In the genomic region with DNA sequence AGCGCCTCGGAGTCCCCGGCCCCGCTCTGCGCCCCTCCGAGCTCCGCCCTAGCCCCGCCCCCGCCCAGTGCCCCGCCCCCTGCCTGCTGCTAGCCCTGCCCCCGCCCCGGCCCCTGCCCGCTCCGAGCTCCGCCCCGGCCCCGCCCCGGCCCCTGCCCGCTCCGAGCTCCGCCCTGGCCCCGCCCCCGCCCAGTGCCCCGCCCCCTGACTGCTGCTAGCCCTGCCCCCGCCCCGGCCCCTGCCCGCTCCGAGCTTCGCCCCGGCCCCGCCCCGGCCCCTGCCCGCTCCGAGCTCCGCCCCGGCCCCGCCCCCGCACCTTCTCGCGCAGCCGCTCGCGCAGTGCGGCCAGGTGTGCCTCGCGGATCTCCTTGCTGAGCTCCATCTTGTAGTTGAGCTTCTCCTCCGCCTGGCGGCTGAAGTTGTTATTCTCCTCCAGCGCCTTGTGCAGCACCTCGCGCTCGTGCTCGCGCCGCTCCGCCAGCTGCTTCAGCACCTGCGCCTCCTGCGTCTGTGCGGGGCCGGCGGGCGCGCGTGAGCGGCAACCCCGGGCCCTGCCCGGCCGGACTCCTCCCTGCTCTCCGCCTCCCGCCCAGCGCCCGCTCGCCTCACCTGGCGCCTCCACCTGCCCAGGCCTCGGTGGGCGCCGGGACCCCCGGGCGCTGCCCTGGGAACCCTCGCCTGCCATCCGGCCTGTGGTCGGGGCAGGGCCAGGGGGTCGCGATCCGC, we compare ENCODE assay signal across 8 cellular contexts. TPM values are rescaled to one million over a fixed set of nuclear protein-coding genes. Genes with fewer than 3 reads are reported as not detected.
DNase-seq lines count a peak whose midpoint lies in the region; ATAC-seq and TF ChIP-seq lines count a peak whose summit lies in the region.

No MANE protein-coding gene starts in this region.

- no peaks in the 10 kb centered on the region for H3K27me3 Mint-ChIP-seq in activated CD4-positive, alpha-beta memory T cell treated with anti-CD3 and anti-CD28 coated beads for 36 hours

- CTCF ChIA-PET in activated CD4-positive, alpha-beta memory T cell treated with anti-CD3 and anti-CD28 coated beads for 36 hours (lab: Charles Lee) = interaction anchor here (0.5 to 2.3 kb wide), 23 partner anchors 10 to 450 kb away, joined by 3 to 18 read pairs (median 4); a partner anchor contains a TSS

- intact Hi-C loops in activated CD4-positive, alpha-beta memory T cell treated with anti-CD3 and anti-CD28 coated beads for 36 hours (cut with micrococcal nuclease) = loop anchor here (1.0 kb wide), 1 partner anchor 223 kb away; a partner anchor contains a TSS
- intact Hi-C loops in lower lobe of right lung (cut with DNase I) = no loop called here

- DNase-seq in AG20443 (ENCODE audit: low spot score) (peak; percentile 96), NCI-H69 (lab: John Stamatoyannopoulos, UW) (peak; percentile 93), ecto neural progenitor cell (ENCODE audit: low spot score) (peak; percentile 100), lower lobe of right lung (peak; percentile 93)
- DNase-seq in activated CD4-positive, alpha-beta memory T cell treated with anti-CD3 and anti-CD28 coated beads for 36 hours = peak; percentile 97
- DNase-seq in stimulated activated CD4-positive, alpha-beta T cell treated with anti-CD3 and anti-CD28 coated beads, TNF-alpha, amount 100 ng/mL, for 48 hours (ENCODE audit: low read depth in 3 of 3) = peak; percentile 94 to 100 (median 98)

- TF ChIP-seq CTCF in lower lobe of right lung (IDR thresholded peaks at IDR 0.05) = peak; percentile 50

- H3K9me3 ChIP-seq in lower lobe of right lung = no peaks in the 10 kb centered on the region

- no peaks in the 10 kb centered on the region for H3K27me3 ChIP-seq in lower lobe of right lung (ENCODE audit: low read depth)

- peak overlapping the region; percentile 95 for H3K27ac ChIP-seq in lower lobe of right lung

- peak overlapping the region; percentile 77 for H3K27ac Mint-ChIP-seq in activated CD4-positive, alpha-beta memory T cell treated with anti-CD3 and anti-CD28 coated beads for 36 hours

- H3K9me3 Mint-ChIP-seq in activated CD4-positive, alpha-beta memory T cell treated with anti-CD3 and anti-CD28 coated beads for 36 hours = no peaks in the 10 kb centered on the region

- POLR2A ChIA-PET in activated CD4-positive, alpha-beta memory T cell treated with anti-CD3 and anti-CD28 coated beads for 36 hours (lab: Charles Lee) = interaction anchor here (0.6 to 2.1 kb wide), 11 partner anchors 9 to 486 kb away, joined by 3 to 30 read pairs (median 3); a partner anchor contains a TSS

- H3K36me3 Mint-ChIP-seq in activated CD4-positive, alpha-beta memory T cell treated with anti-CD3 and anti-CD28 coated beads for 36 hours = peaks cover 2% of the 10 kb centered on the region

- H3K4me1 ChIP-seq in lower lobe of right lung = peaks cover 35% of the 10 kb centered on the region

- H3K4me1 Mint-ChIP-seq in activated CD4-positive, alpha-beta memory T cell treated with anti-CD3 and anti-CD28 coated beads for 36 hours (ENCODE audit: low read depth) = peaks cover 26% of the 10 kb centered on the region

- peak; percentile 75 for ATAC-seq in GM19035 (IDR thresholded peaks at IDR 0.05; ENCODE audit: unreplicated experiment)
- peak; percentile 77 for ATAC-seq in HG03342 (IDR thresholded peaks at IDR 0.05; ENCODE audit: unreplicated experiment)
- ATAC-seq in lower lobe of right lung = peak; percentile 92 to 95

- H3K4me3 Mint-ChIP-seq in activated CD4-positive, alpha-beta memory T cell treated with anti-CD3 and anti-CD28 coated beads for 36 hours = peak overlapping the region; percentile 69

- H3K36me3 ChIP-seq in lower lobe of right lung = no peaks in the 10 kb centered on the region

- peak overlapping the region; percentile 73 for H3K4me3 ChIP-seq in lower lobe of right lung

RNA-seq across cellular contexts. Expression of a gene that starts 11.3 kb away (rescaled TPM):
- total RNA-seq in activated CD4-positive, alpha-beta memory T cell treated with anti-CD3 and anti-CD28 coated beads for 36 hours = 10 to 100 TPM; 17.3 to 18.0 TPM
- total RNA-seq in lower lobe of right lung = 12.1 TPM

RNA-seq across cellular contexts. Expression of a gene that starts 15.1 kb away (rescaled TPM):
- total RNA-seq in activated CD4-positive, alpha-beta memory T cell treated with anti-CD3 and anti-CD28 coated beads for 36 hours = 10 to 100 TPM; 13.6 to 14.0 TPM
- 9.7 TPM for total RNA-seq in lower lobe of right lung

RNA-seq across cellular contexts. Expression of a gene that starts 16.2 kb away (rescaled TPM):
- 10 to 100 TPM; 38.0 to 38.3 TPM for total RNA-seq in activated CD4-positive, alpha-beta memory T cell treated with anti-CD3 and anti-CD28 coated beads for 36 hours
- total RNA-seq in lower lobe of right lung = 23.8 TPM

RNA-seq across cellular contexts. Expression of a gene that starts 54.5 kb away (rescaled TPM):
- not detected for total RNA-seq in activated CD4-positive, alpha-beta memory T cell treated with anti-CD3 and anti-CD28 coated beads for 36 hours
- 5.3 TPM for total RNA-seq in lower lobe of right lung

Comparison
In these comparisons a context has a peak if more than half of its experiments do, and no peak if none do; other contexts are left out.
1. Peak in every context shown above with its lines: DNase-seq, ATAC-seq, H3K4me3 ChIP-seq and H3K27ac ChIP-seq.